ENCODE assay signal across 14 cellular contexts in genomic region chrX:122134291-122134690, GRCh38.
"Had no signal": no experiment of that assay in that cellular context is flagged by ENCODE, and none has a peak within 500 bp of the region (broad histone marks: within the 10 kb centered on the region; RNA-seq: fewer than 3 reads in every experiment).

No MANE protein-coding gene starts in this region.

- H3K4me3 ChIP-seq: coronary artery, dorsolateral prefrontal cortex, hepatocyte, smooth muscle cell had no signal

- H3K27ac ChIP-seq: dorsolateral prefrontal cortex, hepatocyte had no signal

- H3K4me2 ChIP-seq: hepatocyte, smooth muscle cell had no signal

- H3K79me2 ChIP-seq: hepatocyte had no signal

- DNase-seq: dorsolateral prefrontal cortex; effector CD8-positive, alpha-beta T cell; foreskin melanocyte; head of caudate nucleus; kidney; left cardiac atrium; mesendoderm; naive B cell; stimulated activated CD4-positive, alpha-beta T cell treated with anti-CD3 and anti-CD28 coated beads, Interleukin-2, amount 100 ng/mL, for 48 hours; stimulated activated naive CD4-positive, alpha-beta T cell treated with Interleukin-2 at 50 U/mL for 16 hours; trophoblast cell had no signal

- H3K27me3 ChIP-seq: hepatocyte had no signal

- H2AFZ ChIP-seq: hepatocyte had no signal
